ENCODE assay signal across 8 cellular contexts in the genomic region with DNA sequence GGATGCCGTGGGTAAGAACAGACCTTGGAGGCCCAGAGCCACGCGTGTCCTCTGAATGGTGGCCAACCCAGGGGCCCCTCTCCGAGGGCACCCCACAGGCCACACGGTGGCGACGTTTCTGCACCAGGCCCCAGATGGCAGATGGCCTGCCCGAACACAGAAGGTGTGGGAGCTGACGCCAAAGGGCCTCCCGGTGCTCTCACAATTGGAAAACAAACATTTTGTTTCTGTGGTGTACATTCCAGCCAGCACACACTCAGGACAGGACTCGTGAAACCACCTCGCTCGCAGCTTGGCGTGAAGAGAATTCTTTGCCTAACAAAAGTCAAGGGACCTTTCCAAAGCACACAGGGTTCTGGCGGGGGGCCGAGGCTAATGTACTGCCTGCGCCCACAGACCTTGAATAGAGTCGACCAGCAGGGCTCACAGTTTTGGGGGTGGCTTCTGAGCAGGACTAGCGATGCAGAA.
DNase-seq lines count a peak whose midpoint lies in the region; ATAC-seq and TF ChIP-seq lines count a peak whose summit lies in the region.

No MANE protein-coding gene starts in this region.

- no peaks in the 10 kb centered on the region for H3K27me3 Mint-ChIP-seq in activated B cell treated with CpG ODN at 0.5 μM for 24 hours

- peaks cover 41% of the 10 kb centered on the region for H3K36me3 Mint-ChIP-seq in activated B cell treated with CpG ODN at 0.5 μM for 24 hours (ENCODE audit: low read depth)

- H3K4me1 Mint-ChIP-seq in activated B cell treated with CpG ODN at 0.5 μM for 24 hours = peaks cover 95% of the 10 kb centered on the region

- DNase-seq in NCI-H748 (lab: John Stamatoyannopoulos, UW; ENCODE audit: unreplicated experiment) (peak; percentile 46), NCI-H748 treated with DMSO at 0.1 percent for 48 hours (lab: John Stamatoyannopoulos, UW) (no peak), activated B cell treated with CpG ODN at 0.5 μM for 24 hours (no peak), prostate gland (ENCODE audit: low spot score) (peak; percentile 87), posterior vena cava (ENCODE audit: low spot score) (no peak)

- peak overlapping the region; percentile 52 to 73 for H3K27ac ChIP-seq in prostate gland

- H3K9me3 ChIP-seq in prostate gland = no peaks in the 10 kb centered on the region

- H3K4me3 Mint-ChIP-seq in activated B cell treated with CpG ODN at 0.5 μM for 24 hours = no peak overlapping the region

- intact Hi-C loops in activated B cell treated with CpG ODN at 0.5 μM for 24 hours (cut with micrococcal nuclease) = no loop called here
- intact Hi-C loops in prostate gland (cut with DNase I) = loop anchor here (5.0 kb wide), 1 partner anchor 105 kb away; no protein-coding TSS in a partner anchor
- intact Hi-C loops in posterior vena cava (cut with DNase I) = loop anchor here in 1 of 2 donors (5.0 kb wide), 1 partner anchor 110 kb away; the partner anchor contains the start of gene FAM53B

- no peak overlapping the region for H3K4me3 ChIP-seq in prostate gland

- peaks cover 12% of the 10 kb centered on the region for H3K4me1 ChIP-seq in prostate gland (replicated peaks)

- TF ChIP-seq POLR2A in prostate gland (IDR thresholded peaks at IDR 0.05) = no peak

- POLR2A ChIA-PET in activated B cell treated with CpG ODN at 0.5 μM for 24 hours (lab: Charles Lee) = interaction anchor here (0.6 to 1.5 kb wide), 5 partner anchors 12 to 109 kb away, joined by 3 to 12 read pairs (median 4); no protein-coding TSS in a partner anchor

- WGBS in prostate gland = 12% methylated on average over 19 of the region's 19 CpGs

- CTCF ChIA-PET in activated B cell treated with CpG ODN at 0.5 μM for 24 hours (lab: Charles Lee) = interaction anchor here (0.6 to 2.4 kb wide), 3 partner anchors 86 to 113 kb away, joined by 3 to 18 read pairs (median 4); no protein-coding TSS in a partner anchor

- TF ChIP-seq CTCF in activated B cell treated with CpG ODN at 0.5 μM for 24 hours (IDR thresholded peaks at IDR 0.05) = no peak
- peak; percentile 19 to 79 (median 68) for TF ChIP-seq CTCF in prostate gland (IDR thresholded peaks at IDR 0.05)

- H3K9me3 Mint-ChIP-seq in activated B cell treated with CpG ODN at 0.5 μM for 24 hours = no peaks in the 10 kb centered on the region

- no peaks in the 10 kb centered on the region for H3K27me3 ChIP-seq in prostate gland (replicated peaks; ENCODE audit: insufficient read depth)

- ATAC-seq in activated B cell treated with CpG ODN at 0.5 μM for 24 hours (ENCODE audit: low read depth) = no peak
- ATAC-seq in esophagus mucosa = peak; percentile 74
- no peak for ATAC-seq in HG03378 (IDR thresholded peaks at IDR 0.05; ENCODE audit: unreplicated experiment)
- ATAC-seq in GM21737 (IDR thresholded peaks at IDR 0.05; ENCODE audit: unreplicated experiment) = no peak

- H3K36me3 ChIP-seq in prostate gland = no peaks in the 10 kb centered on the region

- H3K27ac Mint-ChIP-seq in activated B cell treated with CpG ODN at 0.5 μM for 24 hours = peak overlapping the region; percentile 95

Comparison
In these comparisons a context has a peak if more than half of its experiments do, and no peak if none do; other contexts are left out.
1. DNase-seq: peak in NCI-H748 (single experiment) and prostate gland (single experiment); none in NCI-H748 treated with DMSO at 0.1 percent for 48 hours (single experiment), activated B cell treated with CpG ODN at 0.5 μM for 24 hours (single experiment) and posterior vena cava (single experiment).